8 cellular contexts compared by ENCODE assay signal in genomic region chr12:120688527-120689071, GRCh38. TPM values are rescaled to one million over a fixed set of nuclear protein-coding genes. Genes with fewer than 3 reads are reported as not detected.
DNase-seq lines count a peak whose midpoint lies in the region; ATAC-seq and TF ChIP-seq lines count a peak whose summit lies in the region.

No MANE protein-coding gene starts in this region.

- H3K36me3 Mint-ChIP-seq in activated CD4-positive, alpha-beta T cell treated with anti-CD3 and anti-CD28 coated beads, Interleukin-2, amount 10 ng/mL, durations not matched to agents 24 days and 14 days (ENCODE audit: low read depth) = peaks cover 18% of the 10 kb centered on the region

- H3K9me3 ChIP-seq in esophagus squamous epithelium = no peaks in the 10 kb centered on the region
- no peaks in the 10 kb centered on the region for H3K9me3 ChIP-seq in parathyroid adenoma (ENCODE audit: control insufficient read depth, low read length)

- TF ChIP-seq CTCF in esophagus squamous epithelium (IDR thresholded peaks at IDR 0.05) (peak in 1 of 6 experiments; percentile 10), parathyroid adenoma (IDR thresholded peaks at IDR 0.05) (no peak)

- H3K27me3 ChIP-seq in esophagus squamous epithelium = no peaks in the 10 kb centered on the region
- no peaks in the 10 kb centered on the region for H3K27me3 ChIP-seq in parathyroid adenoma (ENCODE audit: control insufficient read depth, insufficient read depth, low read length)

- DNase-seq in activated CD4-positive, alpha-beta T cell treated with anti-CD3 and anti-CD28 coated beads, Interleukin-2, amount 10 ng/mL, durations not matched to agents 24 days and 14 days = peak; percentile 69
- DNase-seq in activated CD4-positive, alpha-beta T cell treated with anti-CD3 and anti-CD28 coated beads for 1 hour = no peak
- peak; percentile 2 for DNase-seq in SHP77 treated with DMSO at 0.1 percent for 48 hours (lab: John Stamatoyannopoulos, UW)
- DNase-seq in esophagus squamous epithelium (lab: John Stamatoyannopoulos, UW) = no peak
- no peak for DNase-seq in AG08395 (ENCODE audit: low spot score)
- DNase-seq in stimulated activated CD4-positive, alpha-beta T cell treated with anti-CD3 and anti-CD28 coated beads, Interleukin-12 subunit alpha, Interleukin-12 subunit beta, amount 100 ng/mL, for 4 hours = no peak

- intact Hi-C loops in activated CD4-positive, alpha-beta T cell treated with anti-CD3 and anti-CD28 coated beads, Interleukin-2, amount 10 ng/mL, durations not matched to agents 24 days and 14 days (cut with micrococcal nuclease) = loop anchor here (1.0 to 5.0 kb wide), 3 partner anchors 23 to 939 kb away; partner anchors contain the start of genes COX6A1 and ORAI1
- intact Hi-C loops in esophagus squamous epithelium (cut with DNase I) = no loop called here

- H3K27me3 Mint-ChIP-seq in activated CD4-positive, alpha-beta T cell treated with anti-CD3 and anti-CD28 coated beads, Interleukin-2, amount 10 ng/mL, durations not matched to agents 24 days and 14 days = peaks cover 2% of the 10 kb centered on the region

- H3K9ac ChIP-seq in parathyroid adenoma = no peak overlapping the region

- no peak for TF ChIP-seq POLR2A in esophagus squamous epithelium (IDR thresholded peaks at IDR 0.05)

- H3K4me3 Mint-ChIP-seq in activated CD4-positive, alpha-beta T cell treated with anti-CD3 and anti-CD28 coated beads, Interleukin-2, amount 10 ng/mL, durations not matched to agents 24 days and 14 days = peak overlapping the region; percentile 91

- H3K27ac ChIP-seq in esophagus squamous epithelium (peak overlapping the region; percentile 20 to 98 (median 66)), parathyroid adenoma (peak overlapping the region; percentile 94)

- WGBS in esophagus squamous epithelium, 2 donors = 13 to 14% methylated on average over 5 to 6 of the region's 6 CpGs

- no peaks in the 10 kb centered on the region for H3K9me3 Mint-ChIP-seq in activated CD4-positive, alpha-beta T cell treated with anti-CD3 and anti-CD28 coated beads, Interleukin-2, amount 10 ng/mL, durations not matched to agents 24 days and 14 days

- H3K4me3 ChIP-seq in esophagus squamous epithelium (peak overlapping the region; percentile 86 to 91 (median 88)), parathyroid adenoma (ENCODE audit: low read depth, low read length) (peak overlapping the region; percentile 84)

- H3K4me1 ChIP-seq in esophagus squamous epithelium (peaks cover 19 to 65% (median 22%) of the 10 kb centered on the region in 3 donors), parathyroid adenoma (peaks cover 41% of the 10 kb centered on the region)

- H3K4me1 Mint-ChIP-seq in activated CD4-positive, alpha-beta T cell treated with anti-CD3 and anti-CD28 coated beads, Interleukin-2, amount 10 ng/mL, durations not matched to agents 24 days and 14 days = peaks cover 63% of the 10 kb centered on the region

- peaks cover 29% of the 10 kb centered on the region for H3K79me2 ChIP-seq in parathyroid adenoma

- peak overlapping the region; percentile 88 for H3K4me2 ChIP-seq in parathyroid adenoma (ENCODE audit: low read length)

- no peak overlapping the region for H2AFZ ChIP-seq in parathyroid adenoma

- peaks cover 0 to 7% (median 0%) of the 10 kb centered on the region in 3 donors for H3K36me3 ChIP-seq in esophagus squamous epithelium
- no peaks in the 10 kb centered on the region for H3K36me3 ChIP-seq in parathyroid adenoma (ENCODE audit: control insufficient read depth, insufficient read depth, low read length)

- ATAC-seq in HG02970 (IDR thresholded peaks at IDR 0.05; ENCODE audit: low FRiP score, unreplicated experiment) = no peak

- H3K27ac Mint-ChIP-seq in activated CD4-positive, alpha-beta T cell treated with anti-CD3 and anti-CD28 coated beads, Interleukin-2, amount 10 ng/mL, durations not matched to agents 24 days and 14 days = peak overlapping the region; percentile 86

RNA-seq across cellular contexts. Expression of gene MLEC, which starts 1.6 kb away (rescaled TPM):
- total RNA-seq in activated CD4-positive, alpha-beta T cell treated with anti-CD3 and anti-CD28 coated beads, Interleukin-2, amount 10 ng/mL, durations not matched to agents 24 days and 14 days = 131 and 149 TPM in 2 replicates
- total RNA-seq in esophagus squamous epithelium = 10 to 100 TPM; 20.7 to 48.9 (median 34.3) TPM

RNA-seq across cellular contexts. Expression of gene UNC119B, which starts 21.7 kb away (rescaled TPM):
- 25.5 and 26.2 TPM in 2 replicates for total RNA-seq in activated CD4-positive, alpha-beta T cell treated with anti-CD3 and anti-CD28 coated beads, Interleukin-2, amount 10 ng/mL, durations not matched to agents 24 days and 14 days
- 10 to 100 TPM in 3 of 4 donors, 1 to 10 TPM in 1; 6.4 to 23.3 (median 12.4) TPM for total RNA-seq in esophagus squamous epithelium

RNA-seq across cellular contexts. Expression of gene ACADS, which starts 37.0 kb away (rescaled TPM):
- 11.7 and 12.8 TPM in 2 replicates for total RNA-seq in activated CD4-positive, alpha-beta T cell treated with anti-CD3 and anti-CD28 coated beads, Interleukin-2, amount 10 ng/mL, durations not matched to agents 24 days and 14 days
- 10 to 100 TPM; 11.3 to 30.9 (median 19.6) TPM for total RNA-seq in esophagus squamous epithelium

RNA-seq across cellular contexts. Expression of gene CABP1, which starts 48.2 kb away (rescaled TPM):
- total RNA-seq in activated CD4-positive, alpha-beta T cell treated with anti-CD3 and anti-CD28 coated beads, Interleukin-2, amount 10 ng/mL, durations not matched to agents 24 days and 14 days = 0.16 and 0.17 TPM in 2 replicates
- total RNA-seq in esophagus squamous epithelium = 1 to 10 TPM in 2 of 4 donors, under 1 TPM in 2; 0.19 to 2.4 (median 1.3) TPM

Comparison
In these comparisons a context has a peak if more than half of its experiments do, and no peak if none do; other contexts are left out.
1. DNase-seq: peak in activated CD4-positive, alpha-beta T cell treated with anti-CD3 and anti-CD28 coated beads, Interleukin-2, amount 10 ng/mL, durations not matched to agents 24 days and 14 days (single experiment) and SHP77 treated with DMSO at 0.1 percent for 48 hours (single experiment); none in activated CD4-positive, alpha-beta T cell treated with anti-CD3 and anti-CD28 coated beads for 1 hour (single experiment), esophagus squamous epithelium (single experiment), AG08395 (single experiment) and stimulated activated CD4-positive, alpha-beta T cell treated with anti-CD3 and anti-CD28 coated beads, Interleukin-12 subunit alpha, Interleukin-12 subunit beta, amount 100 ng/mL, for 4 hours (single experiment).